ENCODE assay signal across 18 cellular contexts in genomic region chr11:104327864-104328513, GRCh38.
DNase-seq lines count a peak whose midpoint lies in the region; ATAC-seq and TF ChIP-seq lines count a peak whose summit lies in the region.
"Had no signal": no experiment of that assay in that cellular context is flagged by ENCODE, and none has a peak within 500 bp of the region (broad histone marks: within the 10 kb centered on the region; RNA-seq: fewer than 3 reads in every experiment).

No MANE protein-coding gene starts in this region.

- whole genome bisulfite sequencing in mesenchymal stem cell: 89% methylated on average over 5 of the region's 6 CpGs

- H3K9me3 Mint-ChIP-seq in activated naive CD4-positive, alpha-beta T cell treated with anti-CD3 and anti-CD28 coated beads for 36 hours: peaks cover 1% of the 10 kb centered on the region

- no peak overlapping the region for H3K9ac ChIP-seq in mesenchymal stem cell (ENCODE audit: low read length)
- H3K9ac ChIP-seq: BLaER1 had no signal

- H3K14ac ChIP-seq in mesenchymal stem cell (ENCODE audit: low read length in 2 of 2): no peak overlapping the region

- no peak overlapping the region for H3K4me3 Mint-ChIP-seq in activated naive CD4-positive, alpha-beta T cell treated with anti-CD3 and anti-CD28 coated beads for 36 hours

- H3K36me3 ChIP-seq in BE2C: no peaks in the 10 kb centered on the region
- H3K36me3 ChIP-seq in mesenchymal stem cell (ENCODE audit: control insufficient read depth in 1 of 2, insufficient read depth in 2 of 2, low read depth in 1 of 2, low read length in 2 of 2): no peaks in the 10 kb centered on the region
- H3K36me3 ChIP-seq: BLaER1 had no signal

- H3K9me3 ChIP-seq in BE2C (no peaks in the 10 kb centered on the region), mesenchymal stem cell (ENCODE audit: control insufficient read depth, low read length) (no peaks in the 10 kb centered on the region)
- H3K9me3 ChIP-seq: BLaER1 had no signal

- no peak overlapping the region for H3K18ac ChIP-seq in mesenchymal stem cell (ENCODE audit: low read depth in 1 of 2, low read length in 2 of 2)

- H3K79me1 ChIP-seq in mesenchymal stem cell (replicated peaks; ENCODE audit: low read length, poor library complexity, severe bottlenecking): no peaks in the 10 kb centered on the region

- DNase-seq in BE2C (peak; percentile 67), EL (peak; percentile 4), SK-N-DZ (ENCODE audit: low spot score) (peak; percentile 68), kidney tubule cell (ENCODE audit: low spot score) (peak; percentile 15), mesenchymal stem cell (no peak)
- no peak for DNase-seq in activated naive CD4-positive, alpha-beta T cell treated with anti-CD3 and anti-CD28 coated beads for 36 hours
- DNase-seq: NCI-H1092 treated with DMSO at 0.1 percent for 48 hours; NCI-H1694 treated with DMSO at 0.1 percent for 48 hours; NCI-H2171 treated with DMSO at 0.1 percent for 48 hours; NCI-H524; NK-92 treated with Interleukin-12 subunit alpha and Interleukin-12 subunit beta, amount 100 ng/mL, for 24 hours; OCI-M1; T-helper 1 cell had no signal

- no peak overlapping the region for H4K91ac ChIP-seq in mesenchymal stem cell (ENCODE audit: low read length)

- no peak overlapping the region for H3K4me2 ChIP-seq in mesenchymal stem cell (ENCODE audit: low read length, poor library complexity, severe bottlenecking)
- H3K4me2 ChIP-seq: BLaER1 had no signal

- H2BK120ac ChIP-seq in mesenchymal stem cell (ENCODE audit: low read depth, low read length): no peak overlapping the region

- H3K36me3 Mint-ChIP-seq in activated naive CD4-positive, alpha-beta T cell treated with anti-CD3 and anti-CD28 coated beads for 36 hours (ENCODE audit: low read depth): no peaks in the 10 kb centered on the region

- no peak overlapping the region for H3K27ac Mint-ChIP-seq in activated naive CD4-positive, alpha-beta T cell treated with anti-CD3 and anti-CD28 coated beads for 36 hours

- intact Hi-C loops in activated naive CD4-positive, alpha-beta T cell treated with anti-CD3 and anti-CD28 coated beads for 36 hours (cut with micrococcal nuclease): no loop called here

- CTCF ChIA-PET in activated naive CD4-positive, alpha-beta T cell treated with anti-CD3 and anti-CD28 coated beads for 36 hours (lab: Charles Lee): no interaction called here

- no peak overlapping the region for H2BK12ac ChIP-seq in mesenchymal stem cell (ENCODE audit: low read length in 2 of 2)

- no peak for TF ChIP-seq CTCF in BE2C (IDR thresholded peaks at IDR 0.05; ENCODE audit: low read depth, low read length)

- no peak overlapping the region for H3K27ac ChIP-seq in mesenchymal stem cell (ENCODE audit: low read length, poor library complexity, severe bottlenecking)
- H3K27ac ChIP-seq: BLaER1, RWPE1 had no signal

- H2AFZ ChIP-seq in mesenchymal stem cell (ENCODE audit: low read depth, low read length): no peak overlapping the region

- no peak overlapping the region for H2AK5ac ChIP-seq in mesenchymal stem cell (ENCODE audit: low read length, severe bottlenecking)

- H3K4me1 ChIP-seq in BE2C (peaks cover 21% of the 10 kb centered on the region), mesenchymal stem cell (ENCODE audit: control insufficient read depth, insufficient read depth, low read depth, low read length) (no peaks in the 10 kb centered on the region)
- H3K4me1 ChIP-seq: BLaER1 had no signal

- H3K4me3 ChIP-seq in BE2C (ENCODE audit: low read depth, low read length) (peak overlapping the region; percentile 14), mesenchymal stem cell (ENCODE audit: insufficient read depth in 1 of 2, low read depth in 1 of 2, low read length in 2 of 2) (no peak overlapping the region)
- H3K4me3 ChIP-seq: BLaER1, GM12878, K562 had no signal

- no peak overlapping the region for H3K4ac ChIP-seq in mesenchymal stem cell (ENCODE audit: low read depth in 1 of 2, low read length in 2 of 2)

- no peak overlapping the region for H2BK5ac ChIP-seq in mesenchymal stem cell (ENCODE audit: low read depth, low read length, poor library complexity, severe bottlenecking)

- no peaks in the 10 kb centered on the region for H3K27me3 ChIP-seq in BE2C
- H3K27me3 ChIP-seq in mesenchymal stem cell (ENCODE audit: control insufficient read depth in 1 of 2, insufficient read depth in 1 of 2, low read length in 2 of 2): no peaks in the 10 kb centered on the region
- H3K27me3 ChIP-seq: BLaER1 had no signal

- no peak overlapping the region for H2BK15ac ChIP-seq in mesenchymal stem cell (ENCODE audit: low read depth, poor library complexity, severe bottlenecking)

- no peak overlapping the region for H3K23ac ChIP-seq in mesenchymal stem cell (ENCODE audit: low read length in 2 of 2)

- H4K8ac ChIP-seq in mesenchymal stem cell (ENCODE audit: low read length): no peak overlapping the region

- H3K4me1 Mint-ChIP-seq in activated naive CD4-positive, alpha-beta T cell treated with anti-CD3 and anti-CD28 coated beads for 36 hours (ENCODE audit: low read depth): no peaks in the 10 kb centered on the region

- ATAC-seq in GM18858 (IDR thresholded peaks at IDR 0.05; ENCODE audit: unreplicated experiment): no peak
- ATAC-seq: GM12878, K562 had no signal

- H3K27me3 Mint-ChIP-seq in activated naive CD4-positive, alpha-beta T cell treated with anti-CD3 and anti-CD28 coated beads for 36 hours (ENCODE audit: low read depth): no peaks in the 10 kb centered on the region

Comparison
In these comparisons a context has a peak if more than half of its experiments do, and no peak if none do; other contexts are left out.
1. DNase-seq: peak in BE2C (single experiment), EL (single experiment), SK-N-DZ (single experiment) and kidney tubule cell (single experiment); none in mesenchymal stem cell (single experiment) and activated naive CD4-positive, alpha-beta T cell treated with anti-CD3 and anti-CD28 coated beads for 36 hours (single experiment).